ENCODE assay signal across 10 cellular contexts in the genomic region with DNA sequence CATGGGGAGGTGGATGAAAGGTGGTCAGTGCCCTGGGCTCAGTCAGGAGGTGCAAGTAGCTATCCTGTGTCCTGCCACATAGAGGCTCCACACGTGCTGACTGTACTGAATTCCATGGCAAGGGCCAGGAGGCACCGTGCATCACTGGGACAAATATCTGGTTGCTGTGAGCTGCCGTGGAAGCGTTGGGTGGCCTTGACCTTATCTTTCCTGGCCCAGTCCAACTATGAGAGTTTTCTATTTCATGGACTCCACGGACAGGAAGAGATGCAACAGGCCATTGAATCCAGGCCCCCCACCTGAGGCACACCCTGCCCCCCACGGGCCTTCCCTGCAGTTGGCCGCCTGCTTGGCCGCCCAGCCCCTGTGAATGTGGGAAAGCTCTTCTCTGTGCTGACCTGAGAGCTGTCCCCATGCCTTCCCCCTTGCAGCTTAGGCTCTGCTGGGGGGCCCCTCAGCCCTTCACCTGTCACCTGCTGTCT. TPM values are rescaled to one million over a fixed set of nuclear protein-coding genes. Genes with fewer than 3 reads are reported as not detected.
A peak's percentile ranks its signal among the peaks of the same experiment; 100 is the strongest.
DNase-seq lines count a peak whose midpoint lies in the region; ATAC-seq and TF ChIP-seq lines count a peak whose summit lies in the region.
"Had no signal": no experiment of that assay in that cellular context is flagged by ENCODE, and none has a peak within 500 bp of the region (broad histone marks: within the 10 kb centered on the region; RNA-seq: fewer than 3 reads in every experiment).

No MANE protein-coding gene starts in this region.

- peak overlapping the region; percentile 90 for H3K4me3 Mint-ChIP-seq in activated CD4-positive, alpha-beta T cell treated with anti-CD3 and anti-CD28 coated beads, Interleukin-2, amount 10 ng/mL, durations not matched to agents 7 days and 5 days
- peak overlapping the region; percentile 89 for H3K4me3 Mint-ChIP-seq in activated CD8-positive, alpha-beta T cell treated with anti-CD3 and anti-CD28 coated beads for 36 hours

- H3K27me3 ChIP-seq in iPS-20b (ENCODE audit: insufficient read depth, low read length) (no peaks in the 10 kb centered on the region), stomach smooth muscle (ENCODE audit: control insufficient read depth in 1 of 2, insufficient read depth in 2 of 2, low read length in 2 of 2) (no peaks in the 10 kb centered on the region)

- H3K9me3 ChIP-seq in iPS-20b (ENCODE audit: insufficient read depth, low read depth, low read length) (no peaks in the 10 kb centered on the region), stomach smooth muscle (ENCODE audit: control insufficient read depth in 2 of 2, low read length in 2 of 2) (no peaks in the 10 kb centered on the region)

- no peak for TF ChIP-seq CTCF in activated CD8-positive, alpha-beta T cell treated with anti-CD3 and anti-CD28 coated beads for 36 hours (IDR thresholded peaks at IDR 0.05)

- no peaks in the 10 kb centered on the region for H3K9me3 Mint-ChIP-seq in activated CD4-positive, alpha-beta T cell treated with anti-CD3 and anti-CD28 coated beads, Interleukin-2, amount 10 ng/mL, durations not matched to agents 7 days and 5 days
- no peaks in the 10 kb centered on the region for H3K9me3 Mint-ChIP-seq in activated CD8-positive, alpha-beta T cell treated with anti-CD3 and anti-CD28 coated beads for 36 hours

- no peaks in the 10 kb centered on the region for H3K27me3 Mint-ChIP-seq in activated CD4-positive, alpha-beta T cell treated with anti-CD3 and anti-CD28 coated beads, Interleukin-2, amount 10 ng/mL, durations not matched to agents 7 days and 5 days
- H3K27me3 Mint-ChIP-seq in activated CD8-positive, alpha-beta T cell treated with anti-CD3 and anti-CD28 coated beads for 36 hours, result no peaks in the 10 kb centered on the region

- H3K4me1 Mint-ChIP-seq in activated CD4-positive, alpha-beta T cell treated with anti-CD3 and anti-CD28 coated beads, Interleukin-2, amount 10 ng/mL, durations not matched to agents 7 days and 5 days, result peaks cover 19% of the 10 kb centered on the region
- H3K4me1 Mint-ChIP-seq in activated CD8-positive, alpha-beta T cell treated with anti-CD3 and anti-CD28 coated beads for 36 hours (ENCODE audit: low read depth), result peaks cover 32% of the 10 kb centered on the region

- no peak for ATAC-seq in activated CD8-positive, alpha-beta T cell treated with anti-CD3 and anti-CD28 coated beads for 36 hours

- intact Hi-C loops in activated CD8-positive, alpha-beta T cell treated with anti-CD3 and anti-CD28 coated beads for 36 hours (cut with micrococcal nuclease), result no loop called here
- intact Hi-C loops in head of caudate nucleus (cut with DNase I), result no loop called here

- peaks cover 38% of the 10 kb centered on the region for H3K36me3 ChIP-seq in iPS-20b (ENCODE audit: insufficient read depth, low read depth, low read length)
- H3K36me3 ChIP-seq in stomach smooth muscle (ENCODE audit: control insufficient read depth in 2 of 2, insufficient read depth in 2 of 2, low read length in 2 of 2), result peaks cover 25 to 28% of the 10 kb centered on the region in 2 donors

- H3K27ac ChIP-seq in iPS-20b (ENCODE audit: low read length) (no peak overlapping the region), stomach smooth muscle (ENCODE audit: low read length) (no peak overlapping the region)

- POLR2A ChIA-PET in activated CD4-positive, alpha-beta T cell treated with anti-CD3 and anti-CD28 coated beads, Interleukin-2, amount 10 ng/mL, durations not matched to agents 7 days and 5 days (lab: Charles Lee), result no interaction called here
- POLR2A ChIA-PET in activated CD8-positive, alpha-beta T cell treated with anti-CD3 and anti-CD28 coated beads for 36 hours (lab: Charles Lee), result interaction anchor here (1.0 to 1.7 kb wide), 4 partner anchors 11 to 42 kb away, joined by 3 to 7 read pairs (median 3); a partner anchor contains a TSS

- no peak overlapping the region for H3K27ac Mint-ChIP-seq in activated CD4-positive, alpha-beta T cell treated with anti-CD3 and anti-CD28 coated beads, Interleukin-2, amount 10 ng/mL, durations not matched to agents 7 days and 5 days
- no peak overlapping the region for H3K27ac Mint-ChIP-seq in activated CD8-positive, alpha-beta T cell treated with anti-CD3 and anti-CD28 coated beads for 36 hours

- H3K4me1 ChIP-seq in iPS-20b (ENCODE audit: insufficient read depth, low read length) (peaks cover 12% of the 10 kb centered on the region), stomach smooth muscle (ENCODE audit: control insufficient read depth, insufficient read depth, low read length) (peaks cover 30% of the 10 kb centered on the region)

- H3K36me3 Mint-ChIP-seq in activated CD4-positive, alpha-beta T cell treated with anti-CD3 and anti-CD28 coated beads, Interleukin-2, amount 10 ng/mL, durations not matched to agents 7 days and 5 days (ENCODE audit: low read depth), result peaks cover 12% of the 10 kb centered on the region
- H3K36me3 Mint-ChIP-seq in activated CD8-positive, alpha-beta T cell treated with anti-CD3 and anti-CD28 coated beads for 36 hours (ENCODE audit: low read depth), result peaks cover 18% of the 10 kb centered on the region

- peak overlapping the region; percentile 87 for H3K4me3 ChIP-seq in iPS-20b (ENCODE audit: low read length)
- peak overlapping the region; percentile 90 to 92 for H3K4me3 ChIP-seq in stomach smooth muscle (ENCODE audit: low read length in 2 of 2)

- H3K9ac ChIP-seq in iPS-20b (ENCODE audit: low read depth, low read length) (peak overlapping the region; percentile 80; the same call in 1 of the 2 replicates), stomach smooth muscle (ENCODE audit: low read length in 2 of 2) (peak overlapping the region in 1 of 2 donors; percentile 55)

- DNase-seq in activated CD4-positive, alpha-beta T cell treated with anti-CD3 and anti-CD28 coated beads, Interleukin-2, amount 10 ng/mL, durations not matched to agents 7 days and 5 days, result no peak
- DNase-seq in activated CD4-positive, alpha-beta T cell treated with anti-CD3 and anti-CD28 coated beads for 48 hours, result no peak
- no peak for DNase-seq in activated CD8-positive, alpha-beta T cell treated with anti-CD3 and anti-CD28 coated beads for 36 hours
- DNase-seq in epidermal melanocyte (ENCODE audit: insufficient read length, low spot score) (no peak), RKO (ENCODE audit: low spot score) (no peak), head of caudate nucleus (no peak)
- DNase-seq: activated CD4-positive, CD25-positive, alpha-beta regulatory T cell; HCEC 1CT had no signal

- CTCF ChIA-PET in activated CD4-positive, alpha-beta T cell treated with anti-CD3 and anti-CD28 coated beads, Interleukin-2, amount 10 ng/mL, durations not matched to agents 7 days and 5 days (lab: Charles Lee), result interaction anchor here (1.2 to 2.6 kb wide), 5 partner anchors 12 to 33 kb away, joined by 3 to 7 read pairs (median 4); no protein-coding TSS in a partner anchor
- CTCF ChIA-PET in activated CD8-positive, alpha-beta T cell treated with anti-CD3 and anti-CD28 coated beads for 36 hours (lab: Charles Lee), result interaction anchor here (0.6 to 1.0 kb wide), 2 partner anchors 10 to 13 kb away, joined by 3 to 4 read pairs; no protein-coding TSS in a partner anchor

RNA-seq across cellular contexts. Expression of a gene that starts 1.7 kb away (rescaled TPM):
- 10 to 100 TPM; 49.8 to 53.7 TPM for total RNA-seq in activated CD4-positive, alpha-beta T cell treated with anti-CD3 and anti-CD28 coated beads, Interleukin-2, amount 10 ng/mL, durations not matched to agents 7 days and 5 days
- 10 to 100 TPM; 62.8 to 64.6 TPM for total RNA-seq in activated CD8-positive, alpha-beta T cell treated with anti-CD3 and anti-CD28 coated beads for 36 hours

RNA-seq across cellular contexts. Expression of a gene that starts 41.0 kb away (rescaled TPM):
- 10 to 100 TPM; 10.0 to 10.2 TPM for total RNA-seq in activated CD4-positive, alpha-beta T cell treated with anti-CD3 and anti-CD28 coated beads, Interleukin-2, amount 10 ng/mL, durations not matched to agents 7 days and 5 days
- total RNA-seq in activated CD8-positive, alpha-beta T cell treated with anti-CD3 and anti-CD28 coated beads for 36 hours, result 1 to 10 TPM; 8.6 to 8.8 TPM
